ENCODE assay signal across 21 cellular contexts in the genomic region with DNA sequence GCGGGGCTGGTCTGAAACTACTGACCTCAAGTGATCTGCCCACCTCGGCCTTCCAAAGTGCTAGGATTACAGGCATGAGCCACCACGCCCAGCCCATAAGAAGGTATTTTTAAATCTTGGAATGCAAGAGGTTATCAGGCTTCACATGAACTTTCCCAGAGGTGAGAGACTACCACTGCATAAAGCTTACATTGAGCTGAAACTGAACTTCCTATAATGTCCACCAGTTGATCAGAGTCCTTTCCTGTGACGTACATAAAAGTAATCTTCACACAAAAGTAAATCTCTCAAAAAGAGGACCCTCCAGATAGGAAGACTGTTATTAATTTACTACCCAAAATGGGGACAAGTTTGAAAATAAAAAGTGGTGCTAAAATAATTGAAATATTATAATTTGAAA.
A peak's percentile ranks its signal among the peaks of the same experiment; 100 is the strongest.
DNase-seq lines count a peak whose midpoint lies in the region; ATAC-seq and TF ChIP-seq lines count a peak whose summit lies in the region.
"Had no signal": no experiment of that assay in that cellular context is flagged by ENCODE, and none has a peak within 500 bp of the region (broad histone marks: within the 10 kb centered on the region; RNA-seq: fewer than 3 reads in every experiment).

No MANE protein-coding gene starts in this region.

- H4K20me1 ChIP-seq in GM23338 (replicated peaks; ENCODE audit: insufficient read depth) (no peaks in the 10 kb centered on the region), osteoblast (ENCODE audit: insufficient read depth, low read length) (no peaks in the 10 kb centered on the region)

- no peaks in the 10 kb centered on the region for H3K9me3 Mint-ChIP-seq in GM23338
- H3K9me3 Mint-ChIP-seq in glutamatergic neuron (ENCODE audit: unreplicated experiment), result no peaks in the 10 kb centered on the region
- no peaks in the 10 kb centered on the region for H3K9me3 Mint-ChIP-seq in type B pancreatic cell

- ATAC-seq in GM23338 (no peak), heart right ventricle (no peak)
- ATAC-seq: HCT116 had no signal

- H3K36me3 Mint-ChIP-seq in GM23338 (ENCODE audit: low read depth) (no peaks in the 10 kb centered on the region), glutamatergic neuron (ENCODE audit: unreplicated experiment) (no peaks in the 10 kb centered on the region), type B pancreatic cell (no peaks in the 10 kb centered on the region)
- H3K36me3 Mint-ChIP-seq: CD4-positive, CD25-positive, alpha-beta regulatory T cell; CD8-positive, alpha-beta memory T cell had no signal

- H3F3A ChIP-seq in GM23338 (replicated peaks; ENCODE audit: low read depth), result no peaks in the 10 kb centered on the region

- H2AFZ ChIP-seq in GM23338 (no peak overlapping the region), osteoblast (ENCODE audit: low read length) (no peak overlapping the region)

- H3K27ac ChIP-seq in GM23338 (ENCODE audit: low read depth), result no peak overlapping the region
- no peak overlapping the region for H3K27ac ChIP-seq in osteoblast (ENCODE audit: low read depth, low read length)
- peak overlapping the region in 2 of 10 donors; percentile 18 to 60 for H3K27ac ChIP-seq in heart right ventricle

- H3K27ac Mint-ChIP-seq in GM23338, result no peak overlapping the region
- H3K27ac Mint-ChIP-seq in glutamatergic neuron (ENCODE audit: unreplicated experiment), result no peak overlapping the region
- H3K27ac Mint-ChIP-seq in type B pancreatic cell, result no peak overlapping the region
- H3K27ac Mint-ChIP-seq: CD4-positive, CD25-positive, alpha-beta regulatory T cell; CD8-positive, alpha-beta memory T cell had no signal

- TF ChIP-seq CTCF in GM23338 (conservative IDR thresholded peaks at IDR 0.05; ENCODE audit: low read depth in 2 of 2), result peak in 1 of 2 experiments; percentile 18; a peak in 1 of 4 replicates
- TF ChIP-seq CTCF in glutamatergic neuron (IDR thresholded peaks at IDR 0.05; ENCODE audit: partially characterized antibody, unreplicated experiment), result peak; percentile 21
- no peak for TF ChIP-seq CTCF in osteoblast (IDR thresholded peaks at IDR 0.05; ENCODE audit: extremely low read depth, low read depth, low read length)
- peak; percentile 51 for TF ChIP-seq CTCF in type B pancreatic cell (conservative IDR thresholded peaks at IDR 0.05)
- TF ChIP-seq CTCF in heart right ventricle (IDR thresholded peaks at IDR 0.05), result no peak

- H3K4me1 ChIP-seq in GM23338 (ENCODE audit: insufficient read depth), result no peaks in the 10 kb centered on the region
- no peaks in the 10 kb centered on the region for H3K4me1 ChIP-seq in osteoblast (ENCODE audit: insufficient read depth, low read length)
- peaks cover 0 to 10% (median 3%) of the 10 kb centered on the region in 9 donors for H3K4me1 ChIP-seq in heart right ventricle
- H3K4me1 ChIP-seq: BE2C had no signal

- in situ Hi-C loops in ACHN (cut with HindIII; ENCODE audit: low pct_ligation_motif_present, low pct_unique_long_range_greater_than_20kb, low sequenced_read_pairs), result no loop called here

- H3K79me2 ChIP-seq in GM23338 (replicated peaks; ENCODE audit: insufficient read depth) (no peaks in the 10 kb centered on the region), osteoblast (ENCODE audit: insufficient read depth, low read length) (no peaks in the 10 kb centered on the region)

- H3K4me2 ChIP-seq in GM23338 (no peak overlapping the region), osteoblast (ENCODE audit: insufficient read depth, low read length) (no peak overlapping the region)

- H3K9me3 ChIP-seq in osteoblast (ENCODE audit: low read depth, low read length) (no peaks in the 10 kb centered on the region), heart right ventricle (peaks cover 0 to 8% (median 0%) of the 10 kb centered on the region in 11 donors)
- H3K9me3 ChIP-seq: BE2C had no signal

- H3K4me3 Mint-ChIP-seq in GM23338, result no peak overlapping the region
- no peak overlapping the region for H3K4me3 Mint-ChIP-seq in glutamatergic neuron (ENCODE audit: unreplicated experiment)
- H3K4me3 Mint-ChIP-seq in type B pancreatic cell, result no peak overlapping the region
- H3K4me3 Mint-ChIP-seq: CD4-positive, CD25-positive, alpha-beta regulatory T cell; CD8-positive, alpha-beta memory T cell had no signal

- H3K4me3 ChIP-seq in GM23338 (no peak overlapping the region), osteoblast (ENCODE audit: insufficient read depth, low read length) (no peak overlapping the region), heart right ventricle (no peak overlapping the region)

- 80 to 83% methylated on average over 4 of the region's 4 CpGs for WGBS in heart right ventricle, 2 donors

- no peaks in the 10 kb centered on the region for H3K27me3 ChIP-seq in GM23338 (ENCODE audit: insufficient read depth)
- no peaks in the 10 kb centered on the region for H3K27me3 ChIP-seq in osteoblast (ENCODE audit: insufficient read depth, low read length)
- no peaks in the 10 kb centered on the region for H3K27me3 ChIP-seq in heart right ventricle
- H3K27me3 ChIP-seq: BE2C had no signal

- H3K27me3 Mint-ChIP-seq in GM23338 (ENCODE audit: insufficient read depth, low read depth, poor library complexity) (no peaks in the 10 kb centered on the region), glutamatergic neuron (ENCODE audit: unreplicated experiment) (no peaks in the 10 kb centered on the region), type B pancreatic cell (no peaks in the 10 kb centered on the region)
- H3K27me3 Mint-ChIP-seq: CD4-positive, CD25-positive, alpha-beta regulatory T cell; CD8-positive, alpha-beta memory T cell had no signal

- DNase-seq in GM23338 (ENCODE audit: low spot score) (peak; percentile 21), glutamatergic neuron (no peak), osteoblast (ENCODE audit: insufficient read length, low spot score, missing footprints) (peak; percentile 18), type B pancreatic cell (ENCODE audit: extremely low spot score, unreplicated experiment) (no peak), heart right ventricle (no peak), ACHN (no peak)
- no peak for DNase-seq in activated effector memory CD4-positive, alpha-beta T cell treated with Interleukin-2 at 50 U/mL for 16 hours
- DNase-seq: 8988T; BE2C; C1 segment of cervical spinal cord; CD4-positive, CD25-positive, alpha-beta regulatory T cell; CD8-positive, alpha-beta memory T cell; COR-L47; DMS 273 treated with DMSO at 0.1 percent for 48 hours; DMS53; DND-41; EL; GOT3; H7; IMR-90 had no signal

- H3K9me2 ChIP-seq in GM23338 (ENCODE audit: insufficient read depth), result no peaks in the 10 kb centered on the region

- intact Hi-C loops in heart right ventricle (cut with DNase I), result no loop called here

- H3K36me3 ChIP-seq in GM23338 (ENCODE audit: insufficient read depth) (no peaks in the 10 kb centered on the region), osteoblast (ENCODE audit: insufficient read depth, low read length) (no peaks in the 10 kb centered on the region), heart right ventricle (no peaks in the 10 kb centered on the region)
- H3K36me3 ChIP-seq: BE2C had no signal

- H3K4me1 Mint-ChIP-seq in GM23338 (no peaks in the 10 kb centered on the region), glutamatergic neuron (ENCODE audit: low read depth, unreplicated experiment) (no peaks in the 10 kb centered on the region), type B pancreatic cell (ENCODE audit: unreplicated experiment) (peaks cover 4% of the 10 kb centered on the region)
- H3K4me1 Mint-ChIP-seq: CD4-positive, CD25-positive, alpha-beta regulatory T cell; CD8-positive, alpha-beta memory T cell had no signal

TF ChIP-seq in GM23338, 12 proteins besides CTCF, POLR2A, EP300 and RAD21:
- TF ChIP-seq CREB1 (CRISPR knock-in tag; IDR thresholded peaks at IDR 0.05; ENCODE audit: low read depth) (no peak), EZH2 (IDR thresholded peaks at IDR 0.05; ENCODE audit: low read depth, unreplicated experiment) (no peak), JUNB (IDR thresholded peaks at IDR 0.05; ENCODE audit: unreplicated experiment) (no peak), ZNF114 (CRISPR knock-in tag; IDR thresholded peaks at IDR 0.05) (no peak), REST (IDR thresholded peaks at IDR 0.05; ENCODE audit: unreplicated experiment) (no peak)

Comparison
In these comparisons a context has a peak if more than half of its experiments do, and no peak if none do; other contexts are left out.
1. DNase-seq: peak in GM23338 (single experiment) and osteoblast (single experiment); none in glutamatergic neuron (single experiment), type B pancreatic cell (single experiment), heart right ventricle (0 of 2), ACHN (single experiment) and activated effector memory CD4-positive, alpha-beta T cell treated with Interleukin-2 at 50 U/mL for 16 hours (single experiment).
2. CTCF ChIP-seq: peak in glutamatergic neuron (single experiment) and type B pancreatic cell (single experiment); none in osteoblast (single experiment) and heart right ventricle (0 of 9).